26 cellular contexts compared by ENCODE assay signal in the genomic region with DNA sequence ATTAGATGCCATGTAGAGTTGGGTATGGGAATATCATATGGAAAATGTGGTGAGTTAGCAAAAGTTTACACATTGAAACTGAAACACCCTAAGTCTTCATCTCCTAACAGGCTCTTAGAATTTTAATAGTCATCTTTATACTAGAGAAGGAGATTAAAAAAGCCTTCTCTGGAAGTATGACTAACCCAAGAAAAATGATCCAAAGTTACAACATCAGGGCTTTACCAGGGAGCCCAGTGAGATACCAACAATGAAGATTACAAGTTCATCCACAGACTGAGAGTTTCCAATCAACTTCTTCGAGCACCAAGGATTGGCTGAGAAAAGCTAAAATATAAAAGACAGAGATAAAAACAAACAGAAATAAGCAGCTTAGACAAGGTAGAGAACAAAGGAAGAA.
"Had no signal": no experiment of that assay in that cellular context is flagged by ENCODE, and none has a peak within 500 bp of the region (broad histone marks: within the 10 kb centered on the region; RNA-seq: fewer than 3 reads in every experiment).

No MANE protein-coding gene starts in this region.

- H3K36me3 ChIP-seq: adrenal gland, ascending aorta, brain microvascular endothelial cell, sigmoid colon, upper lobe of left lung had no signal

- H3K27ac ChIP-seq: adrenal gland, ascending aorta, brain microvascular endothelial cell, epithelial cell of prostate, sigmoid colon, upper lobe of left lung had no signal

- H3K9me3 ChIP-seq: adrenal gland, upper lobe of left lung had no signal

- H3K4me3 ChIP-seq: adrenal gland, ascending aorta, sigmoid colon, upper lobe of left lung had no signal

- ATAC-seq: activated CD4-positive, alpha-beta T cell treated with anti-CD3 and anti-CD28 coated beads for 36 hours; activated naive CD4-positive, alpha-beta T cell treated with anti-CD3 and anti-CD28 coated beads, Interleukin-2, amount 50 U/mL, for 72 hours; activated T-helper 17 cell treated with anti-CD3 and anti-CD28 coated beads, Interleukin-2, amount 50 U/mL, for 72 hours; left ventricle myocardium superior; natural killer cell treated with Interleukin-12 subunit alpha and Interleukin-12 subunit beta and Interleukin-15 and Interleukin-18, amount 100 ng/mL, for 72 hours had no signal

- H3K27me3 ChIP-seq: adrenal gland, ascending aorta, brain microvascular endothelial cell, sigmoid colon, upper lobe of left lung had no signal

- DNase-seq: activated B cell treated with CpG ODN at 0.5 μM for 24 hours; activated CD4-positive, alpha-beta T cell treated with anti-CD3 and anti-CD28 coated beads for 36 hours; activated CD4-positive, alpha-beta T cell treated with anti-CD3 and anti-CD28 coated beads, Interleukin-2, amount 50 U/mL, for 4 hours; activated CD8-positive, alpha-beta memory T cell treated with anti-CD3 and anti-CD28 coated beads for 24 hours; activated CD8-positive, alpha-beta memory T cell treated with anti-CD3 and anti-CD28 coated beads, Interleukin-2, amount 50 U/mL, for 4 hours; activated T-cell treated with anti-CD3 and anti-CD28 coated beads, Interleukin-2, amount 50 U/mL, for 24 hours; adrenal gland; brain microvascular endothelial cell; cerebellar nuclear complex; cortex of kidney; endodermal cell; hippocampal formation; left ventricle myocardium superior; midbrain; retina; sigmoid colon; stimulated activated CD4-positive, alpha-beta T cell treated with anti-CD3 and anti-CD28 coated beads, Interleukin-4, amount 100 ng/mL, for 1 hour; stimulated activated naive CD4-positive, alpha-beta T cell treated with Interleukin-2 at 50 U/mL for 16 hours; T-helper 1 cell; T-helper 9 cell; upper lobe of left lung had no signal

- H3K4me1 ChIP-seq: adrenal gland, ascending aorta, sigmoid colon had no signal
